1 cellular context compared by ENCODE assay signal in genomic region chr22:36065775-36066544, GRCh38.
TF ChIP-seq lines count a peak whose summit lies in the region.

No MANE protein-coding gene starts in this region.

TF ChIP-seq in HepG2, 621 proteins besides CTCF, POLR2A, EP300 and RAD21 (continued from another document and continues in another):
- TF ChIP-seq THAP9 (CRISPR knock-in tag; IDR thresholded peaks at IDR 0.05; ENCODE audit: borderline replicate concordance) (peak; percentile 68), MAZ (IDR thresholded peaks at IDR 0.05; ENCODE audit: borderline replicate concordance, low read depth, low read length) (0 out of 2 replicates have a peak, but pooled peaks have one; percentile 38), MAZ (CRISPR knock-in tag; IDR thresholded peaks at IDR 0.05; ENCODE audit: low read depth) (no peak), ZNF883 (CRISPR knock-in tag; IDR thresholded peaks at IDR 0.05; ENCODE audit: not compliant biosample characterization) (peak; percentile 21), HNF1B (CRISPR knock-in tag; IDR thresholded peaks at IDR 0.05) (no peak), ZNF362 (CRISPR knock-in tag; IDR thresholded peaks at IDR 0.05; ENCODE audit: borderline replicate concordance) (peak; percentile 62; the same call in 1 of the 2 replicates), HNRNPUL1 (IDR thresholded peaks at IDR 0.05; ENCODE audit: low read depth, low read length) (no peak), POGK (CRISPR knock-in tag; conservative IDR thresholded peaks at IDR 0.05) (peak; percentile 69), GRHL1 (CRISPR knock-in tag; conservative IDR thresholded peaks at IDR 0.05) (no peak), STAG1 (CRISPR knock-in tag; IDR thresholded peaks at IDR 0.05) (peak; percentile 71), ZFX (CRISPR knock-in tag; IDR thresholded peaks at IDR 0.05; ENCODE audit: low read depth) (peak; percentile 56), MYC (CRISPR knock-in tag; IDR thresholded peaks at IDR 0.05; ENCODE audit: borderline replicate concordance) (peak; percentile 93), ARID3A (IDR thresholded peaks at IDR 0.05; ENCODE audit: low read depth, low read length) (0 out of 2 replicates have a peak, but pooled peaks have one; percentile 19), HMGA1 (CRISPR knock-in tag; conservative IDR thresholded peaks at IDR 0.05) (no peak), SP2 (CRISPR knock-in tag; IDR thresholded peaks at IDR 0.05) (no peak), GATAD1 (CRISPR knock-in tag; IDR thresholded peaks at IDR 0.05) (no peak; the same call in 1 of the 2 replicates), THAP11 (CRISPR knock-in tag; IDR thresholded peaks at IDR 0.05) (0 out of 2 replicates have a peak, but pooled peaks have one; percentile 20), ZKSCAN8 (CRISPR knock-in tag; IDR thresholded peaks at IDR 0.05; ENCODE audit: borderline replicate concordance) (no peak), ZNF383 (CRISPR knock-in tag; IDR thresholded peaks at IDR 0.05; ENCODE audit: borderline replicate concordance) (peak; percentile 67; the same call in 1 of the 2 replicates), ONECUT2 (CRISPR knock-in tag; IDR thresholded peaks at IDR 0.05) (no peak), STAT5B (CRISPR knock-in tag; IDR thresholded peaks at IDR 0.05) (no peak), E2F2 (CRISPR knock-in tag; IDR thresholded peaks at IDR 0.05; ENCODE audit: borderline replicate concordance) (no peak), MYPOP (CRISPR knock-in tag; IDR thresholded peaks at IDR 0.05) (peak; percentile 61; the same call in 1 of the 2 replicates), GPBP1L1 (CRISPR knock-in tag; IDR thresholded peaks at IDR 0.05) (no peak), SP1 (IDR thresholded peaks at IDR 0.05) (no peak), SP1 (CRISPR knock-in tag; IDR thresholded peaks at IDR 0.05) (peak; percentile 23; the same call in 1 of the 2 replicates), RARA (CRISPR knock-in tag; IDR thresholded peaks at IDR 0.05) (no peak), FOSL1 (CRISPR knock-in tag; IDR thresholded peaks at IDR 0.05; ENCODE audit: borderline replicate concordance) (no peak), ZNF530 (CRISPR knock-in tag; IDR thresholded peaks at IDR 0.05; ENCODE audit: low read depth) (no peak), GABPB1 (CRISPR knock-in tag; IDR thresholded peaks at IDR 0.05) (peak; percentile 78), KDM2A (CRISPR knock-in tag; IDR thresholded peaks at IDR 0.05; ENCODE audit: borderline replicate concordance, low read depth) (peak; percentile 28), ZBTB38 (CRISPR knock-in tag; IDR thresholded peaks at IDR 0.05) (peak; percentile 70; the same call in 1 of the 2 replicates), ZBTB26 (CRISPR knock-in tag; IDR thresholded peaks at IDR 0.05; ENCODE audit: borderline replicate concordance) (0 out of 2 replicates have a peak, but pooled peaks have one; percentile 13), ZUFSP (CRISPR knock-in tag; IDR thresholded peaks at IDR 0.05; ENCODE audit: borderline replicate concordance) (no peak), ZFY (CRISPR knock-in tag; IDR thresholded peaks at IDR 0.05) (peak; percentile 51; the same call in 1 of the 2 replicates), SOX6 (IDR thresholded peaks at IDR 0.05) (no peak), SOX6 (CRISPR knock-in tag; IDR thresholded peaks at IDR 0.05) (peak; percentile 55), ETV5 (CRISPR knock-in tag; IDR thresholded peaks at IDR 0.05; ENCODE audit: borderline replicate concordance) (peak; percentile 27), FOSL2 (CRISPR knock-in tag; IDR thresholded peaks at IDR 0.05) (no peak), ZNF296 (CRISPR knock-in tag; conservative IDR thresholded peaks at IDR 0.05) (no peak)
